14 cellular contexts compared by ENCODE assay signal in the genomic region with DNA sequence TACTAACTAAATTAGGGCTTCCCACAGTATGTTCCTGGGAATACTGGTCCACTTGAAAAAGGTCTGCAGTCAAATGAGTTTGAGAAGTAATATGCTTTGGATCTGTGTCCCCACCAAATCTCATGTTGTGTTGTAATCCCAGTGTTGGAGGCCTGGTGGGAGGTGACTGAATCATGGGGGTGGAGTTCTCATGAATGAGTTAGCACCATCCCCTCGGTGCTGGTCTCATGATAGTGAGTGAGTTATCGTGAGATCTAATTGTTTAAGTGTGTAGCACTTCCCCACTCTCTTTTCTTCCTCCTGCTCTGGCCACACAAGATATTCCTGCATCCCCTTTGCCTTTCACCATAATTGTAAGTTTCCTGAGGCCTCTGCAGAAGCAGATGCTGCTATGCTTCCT. TPM values are rescaled to one million over a fixed set of nuclear protein-coding genes. Genes with fewer than 3 reads are reported as not detected.
DNase-seq lines count a peak whose midpoint lies in the region; ATAC-seq, FAIRE-seq and TF ChIP-seq lines count a peak whose summit lies in the region.
"Had no signal": no experiment of that assay in that cellular context is flagged by ENCODE, and none has a peak within 500 bp of the region (broad histone marks: within the 10 kb centered on the region; RNA-seq: fewer than 3 reads in every experiment).

No MANE protein-coding gene starts in this region.

- no peak overlapping the region for H3K9ac ChIP-seq in mesendoderm (ENCODE audit: low read length)

- DNase-seq in H54 (ENCODE audit: insufficient read length, low spot score) (no peak), NAMALWA (ENCODE audit: low spot score) (peak; percentile 40), brain microvascular endothelial cell (peak; percentile 69), mesendoderm (peak; percentile 95), sciatic nerve (ENCODE audit: low spot score) (no peak), GM12892 (ENCODE audit: insufficient read length) (no peak), NCI-H2227 (lab: John Stamatoyannopoulos, UW; ENCODE audit: unreplicated experiment) (no peak)
- DNase-seq: activated CD8-positive, alpha-beta memory T cell treated with anti-CD3 and anti-CD28 coated beads, Interleukin-2, amount 50 U/mL, for 4 hours; DMS153; esophagus squamous epithelium had no signal

- no peak overlapping the region for H3K27ac ChIP-seq in brain microvascular endothelial cell
- peak overlapping the region; percentile 20 for H3K27ac ChIP-seq in mesendoderm (ENCODE audit: low read depth, low read length)
- H3K27ac ChIP-seq: esophagus squamous epithelium, tibial nerve had no signal

- H3K23ac ChIP-seq in mesendoderm (ENCODE audit: low read length) = no peak overlapping the region

- peak overlapping the region; percentile 66 for H3K56ac ChIP-seq in mesendoderm (ENCODE audit: low read length)

- no peak overlapping the region for H4K5ac ChIP-seq in mesendoderm (ENCODE audit: low read length)

- no CpG with 5 or more reads among the region's 2 CpGs for WGBS in mesendoderm (ENCODE audit: extremely low coverage, insufficient coverage, low lambda C conversion rate)

- peak overlapping the region; percentile 18 for H3K4ac ChIP-seq in mesendoderm (ENCODE audit: low read depth, low read length)

- no peak overlapping the region for H3K4me2 ChIP-seq in mesendoderm (ENCODE audit: low read length)

- no peaks in the 10 kb centered on the region for H3K79me1 ChIP-seq in mesendoderm (ENCODE audit: low read length)

- H3K36me3 ChIP-seq in brain microvascular endothelial cell (replicated peaks) (no peaks in the 10 kb centered on the region), mesendoderm (ENCODE audit: control insufficient read depth, insufficient read depth, low read length) (no peaks in the 10 kb centered on the region)
- H3K36me3 ChIP-seq: esophagus squamous epithelium, tibial nerve had no signal

- H2BK15ac ChIP-seq in mesendoderm (replicated peaks; ENCODE audit: low read depth) = no peak overlapping the region

- H2BK5ac ChIP-seq in mesendoderm (ENCODE audit: low read length) = no peak overlapping the region

- no peak overlapping the region for H4K8ac ChIP-seq in mesendoderm (ENCODE audit: low read depth, low read length)

- intact Hi-C loops in sciatic nerve (cut with DNase I) = no loop called here

- TF ChIP-seq POLR2A in H54 (IDR thresholded peaks at IDR 0.05; ENCODE audit: low read depth, low read length) (no peak), GM12892 (IDR thresholded peaks at IDR 0.05; ENCODE audit: low read depth, low read length) (no peak)

- no peaks in the 10 kb centered on the region for H3K79me2 ChIP-seq in mesendoderm (ENCODE audit: control insufficient read depth, insufficient read depth, low read length)

- in situ Hi-C loops in brain microvascular endothelial cell (cut with HindIII; ENCODE audit: low pct_ligation_motif_present, low sequenced_read_pairs) = no loop called here

- ATAC-seq in sciatic nerve = no peak
- no peak for ATAC-seq in activated CD4-positive, CD25-positive, alpha-beta regulatory T cell treated with anti-CD3 and anti-CD28 coated beads, Interleukin-2, amount 50 U/mL, for 24 hours

- H2AK5ac ChIP-seq in mesendoderm (ENCODE audit: low read length) = no peak overlapping the region

- H3K27me3 ChIP-seq in brain microvascular endothelial cell (replicated peaks) (no peaks in the 10 kb centered on the region), mesendoderm (ENCODE audit: insufficient read depth, low read length, poor library complexity) (no peaks in the 10 kb centered on the region)
- H3K27me3 ChIP-seq: esophagus squamous epithelium had no signal

- H2BK120ac ChIP-seq in mesendoderm (ENCODE audit: low read depth, low read length) = no peak overlapping the region

- peak overlapping the region; percentile 68 for H3K18ac ChIP-seq in mesendoderm (ENCODE audit: low read length)

- no peak overlapping the region for H3K4me3 ChIP-seq in brain microvascular endothelial cell (ENCODE audit: low read depth, low read length)
- H3K4me3 ChIP-seq in mesendoderm (ENCODE audit: low read length) = no peak overlapping the region
- H3K4me3 ChIP-seq: esophagus squamous epithelium, tibial nerve had no signal

- no peaks in the 10 kb centered on the region for H3K4me1 ChIP-seq in mesendoderm (ENCODE audit: control insufficient read depth, low read depth, low read length)
- H3K4me1 ChIP-seq: esophagus squamous epithelium, tibial nerve had no signal

- TF ChIP-seq CTCF in brain microvascular endothelial cell (IDR thresholded peaks at IDR 0.05; ENCODE audit: low read depth, low read length, missing control alignments) = no peak

- FAIRE-seq in H54 (lab: Jason Lieb, UNC) = peak; percentile 93
- FAIRE-seq in GM12892 (lab: Jason Lieb, UNC) = no peak

RNA-seq across cellular contexts. Expression of a gene that starts 16.9 kb away (rescaled TPM):
- polyA plus RNA-seq in mesendoderm (2013, experiment 1 of 2) = 0.60 TPM
- polyA plus RNA-seq in mesendoderm (2013, experiment 2 of 2) = 0.53 TPM
- total RNA-seq in sciatic nerve = not detected
- not detected for polyA plus RNA-seq in GM12892 (2012; ENCODE audit: missing spikeins)
- total RNA-seq: esophagus squamous epithelium, lung microvascular endothelial cell, NCI-H460, tibial nerve had no signal

Comparison
In these comparisons a context has a peak if more than half of its experiments do, and no peak if none do; other contexts are left out.
1. DNase-seq: peak in NAMALWA (single experiment), brain microvascular endothelial cell (single experiment) and mesendoderm (single experiment); none in H54 (single experiment), sciatic nerve (single experiment), GM12892 (single experiment) and NCI-H2227 (single experiment).